Comparison of ENCODE assay signal across 9 cellular contexts in genomic region chr13:24038405-24038804, GRCh38.
DNase-seq lines count a peak whose midpoint lies in the region; TF ChIP-seq lines count a peak whose summit lies in the region.
"Had no signal": no experiment of that assay in that cellular context is flagged by ENCODE, and none has a peak within 500 bp of the region (broad histone marks: within the 10 kb centered on the region; RNA-seq: fewer than 3 reads in every experiment).

No MANE protein-coding gene starts in this region.

- no peaks in the 10 kb centered on the region for H3K9me3 Mint-ChIP-seq in endodermal cell
- no peaks in the 10 kb centered on the region for H3K9me3 Mint-ChIP-seq in immature natural killer cell
- H3K9me3 Mint-ChIP-seq: activated T-cell treated with anti-CD3 and anti-CD28 coated beads, Interleukin-2, amount 50 U/mL, for 24 hours had no signal

- DNase-seq in ELF-1 (ENCODE audit: low read depth, low spot score) (peak; percentile 53), SJCRH30 (peak; percentile 57 to 72), endodermal cell (no peak), ureter (ENCODE audit: low spot score) (no peak), immature natural killer cell (no peak), DMS153 (lab: John Stamatoyannopoulos, UW) (no peak), COLO668 (lab: John Stamatoyannopoulos, UW; ENCODE audit: unreplicated experiment) (no peak)
- DNase-seq: activated T-cell treated with anti-CD3 and anti-CD28 coated beads, Interleukin-2, amount 50 U/mL, for 24 hours had no signal

- H3K9me3 ChIP-seq in SJCRH30 (replicated peaks) (no peaks in the 10 kb centered on the region), endodermal cell (ENCODE audit: control insufficient read depth, low read length) (no peaks in the 10 kb centered on the region), parathyroid adenoma (ENCODE audit: control insufficient read depth, low read length) (no peaks in the 10 kb centered on the region)

- H3K36me3 Mint-ChIP-seq in endodermal cell (ENCODE audit: low read depth) (no peaks in the 10 kb centered on the region), immature natural killer cell (no peaks in the 10 kb centered on the region)

- H3K4me3 ChIP-seq in SJCRH30 (peak overlapping the region; percentile 29), endodermal cell (ENCODE audit: low read length) (no peak overlapping the region), parathyroid adenoma (ENCODE audit: low read depth, low read length) (no peak overlapping the region)

- peaks cover 43% of the 10 kb centered on the region for H3K4me1 ChIP-seq in SJCRH30
- peaks cover 26% of the 10 kb centered on the region for H3K4me1 ChIP-seq in endodermal cell (ENCODE audit: control insufficient read depth, insufficient read depth, low read length)
- peaks cover 9% of the 10 kb centered on the region for H3K4me1 ChIP-seq in parathyroid adenoma

- 75 to 79% methylated on average over 3 to 9 of the region's 9 CpGs for WGBS in endodermal cell (ENCODE audit: insufficient coverage in 1 of 2, insufficient read length in 1 of 2), 2 experiments

- H3K4me1 Mint-ChIP-seq in endodermal cell (peaks cover 42% of the 10 kb centered on the region), immature natural killer cell (peaks cover 0 to 7% of the 10 kb centered on the region in 2 donors)

- peak overlapping the region; percentile 46 for H2AFZ ChIP-seq in parathyroid adenoma

- H3K27ac Mint-ChIP-seq in endodermal cell = peak overlapping the region; percentile 78
- no peak overlapping the region for H3K27ac Mint-ChIP-seq in immature natural killer cell
- H3K27ac Mint-ChIP-seq: activated T-cell treated with anti-CD3 and anti-CD28 coated beads, Interleukin-2, amount 50 U/mL, for 24 hours had no signal

- no peak overlapping the region for H3K9ac ChIP-seq in endodermal cell (ENCODE audit: extremely low read depth, low read length, poor library complexity, severe bottlenecking)
- H3K9ac ChIP-seq in parathyroid adenoma = no peak overlapping the region

- H3K36me3 ChIP-seq in SJCRH30 (no peaks in the 10 kb centered on the region), endodermal cell (ENCODE audit: control insufficient read depth, insufficient read depth, low read length) (no peaks in the 10 kb centered on the region), parathyroid adenoma (ENCODE audit: control insufficient read depth, insufficient read depth, low read length) (no peaks in the 10 kb centered on the region)

- H3K27ac ChIP-seq in SJCRH30 (peak overlapping the region; percentile 82), endodermal cell (ENCODE audit: low read depth, low read length) (peak overlapping the region; percentile 74), parathyroid adenoma (peak overlapping the region; percentile 32)

- H3K27me3 Mint-ChIP-seq in endodermal cell (ENCODE audit: insufficient read depth) (no peaks in the 10 kb centered on the region), immature natural killer cell (ENCODE audit: low read depth in 3 of 3) (peaks cover 2 to 3% (median 3%) of the 10 kb centered on the region in 3 donors)

- H3K4me3 Mint-ChIP-seq in endodermal cell (no peak overlapping the region), immature natural killer cell (no peak overlapping the region)
- H3K4me3 Mint-ChIP-seq: activated T-cell treated with anti-CD3 and anti-CD28 coated beads, Interleukin-2, amount 50 U/mL, for 24 hours had no signal

- H3K27me3 ChIP-seq in SJCRH30 (no peaks in the 10 kb centered on the region), endodermal cell (ENCODE audit: control insufficient read depth, insufficient read depth, low read length, poor library complexity, severe bottlenecking) (no peaks in the 10 kb centered on the region), parathyroid adenoma (ENCODE audit: control insufficient read depth, insufficient read depth, low read length) (no peaks in the 10 kb centered on the region)

- no peaks in the 10 kb centered on the region for H3K79me2 ChIP-seq in parathyroid adenoma

- no peak overlapping the region for H3K4me2 ChIP-seq in parathyroid adenoma (ENCODE audit: low read length)

- TF ChIP-seq CTCF in endodermal cell (conservative IDR thresholded peaks at IDR 0.05) (no peak), parathyroid adenoma (IDR thresholded peaks at IDR 0.05) (no peak)

Comparison
In these comparisons a context has a peak if more than half of its experiments do, and no peak if none do; other contexts are left out.
1. DNase-seq: peak in ELF-1 (single experiment) and SJCRH30 (2 of 2); none in endodermal cell (single experiment), ureter (single experiment), immature natural killer cell (0 of 3), DMS153 (single experiment) and COLO668 (single experiment).
2. H3K27ac ChIP-seq: peak in every context shown above with its lines; median percentile 82 in SJCRH30; 74 in endodermal cell; 32 in parathyroid adenoma.